ENCODE assay signal across 31 cellular contexts in the genomic region with DNA sequence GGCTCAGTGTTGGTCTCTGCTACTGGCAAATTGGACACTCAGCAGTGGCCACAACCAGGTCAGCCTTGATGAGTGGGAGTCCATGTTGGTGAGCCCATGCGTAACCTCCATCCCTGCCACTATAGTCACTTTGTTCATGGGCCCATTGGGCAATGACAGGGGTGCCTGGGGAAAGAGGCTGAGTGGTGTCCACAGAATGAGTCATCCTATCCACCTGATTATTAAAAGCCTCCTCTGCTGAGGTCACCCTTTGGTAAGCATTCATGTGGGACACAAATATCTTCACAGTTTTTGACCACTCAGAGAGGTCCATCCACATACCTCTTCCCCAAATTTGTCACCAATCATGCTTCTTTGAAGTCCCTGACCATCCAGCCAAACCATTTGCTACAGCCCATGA.
"Had no signal": no experiment of that assay in that cellular context is flagged by ENCODE, and none has a peak within 500 bp of the region (broad histone marks: within the 10 kb centered on the region; RNA-seq: fewer than 3 reads in every experiment).

No MANE protein-coding gene starts in this region.

- H3K36me3 ChIP-seq: esophagus squamous epithelium, gastroesophageal sphincter, pancreas, prostate gland, stomach, suprapubic skin, tibial artery, upper lobe of right lung had no signal

- H3K4me1 ChIP-seq: esophagus squamous epithelium, gastroesophageal sphincter, pancreas, prostate gland, stomach, suprapubic skin, tibial artery, upper lobe of right lung had no signal

- ATAC-seq: gastroesophageal sphincter; naive thymus-derived CD8-positive, alpha-beta T cell; pancreas; stimulated activated naive B cell treated with anti-CD40 and anti-IgM and Interleukin-4, amounts not matched to agents 10 μg/mL and 1 μg/mL and 100 μg/mL, for 72 hours; upper lobe of right lung; WTC11 had no signal

- DNase-seq: activated CD4-positive, alpha-beta memory T cell treated with anti-CD3 and anti-CD28 coated beads, Interleukin-2, amount 10 ng/mL, durations not matched to agents 7 days and 5 days; activated CD4-positive, alpha-beta T cell treated with anti-CD3 and anti-CD28 coated beads for 1 hour; activated CD4-positive, alpha-beta T cell treated with anti-CD3 and anti-CD28 coated beads, Interleukin-2, amount 10 ng/mL, durations not matched to agents 7 days and 5 days; activated CD8-positive, alpha-beta memory T cell treated with anti-CD3 and anti-CD28 coated beads, Interleukin-2, amount 50 U/mL, for 48 hours; activated gamma-delta T cell treated with Interleukin-2 at 50 U/mL for 16 hours; activated naive CD4-positive, alpha-beta T cell treated with anti-CD3 and anti-CD28 coated beads, Interleukin-2, amount 50 U/mL, for 16 hours; activated T-cell treated with anti-CD3 and anti-CD28 coated beads, Interleukin-2, amount 50 U/mL, for 24 hours; amniotic stem cell; dermis blood vessel endothelial cell; effector CD4-positive, alpha-beta T cell; esophagus squamous epithelium; head of caudate nucleus; hippocampal formation; immature natural killer cell; kidney; midbrain; naive thymus-derived CD8-positive, alpha-beta T cell; nucleus accumbens; pancreas; stimulated activated CD4-positive, alpha-beta T cell treated with anti-CD3 and anti-CD28 coated beads, Interleukin-15, amount 100 ng/mL, for 24 hours; stimulated activated CD4-positive, alpha-beta T cell treated with anti-CD3 and anti-CD28 coated beads, Interleukin-2, amount 100 ng/mL, for 24 hours; stimulated activated naive B cell treated with anti-CD40 and anti-IgM and Interleukin-4, amounts not matched to agents 10 μg/mL and 1 μg/mL and 100 μg/mL, for 72 hours; stomach; T-helper 2 cell; tibial artery; upper lobe of right lung had no signal

- FAIRE-seq: colon, kidney, pancreas had no signal

- H3K4me3 ChIP-seq: esophagus squamous epithelium, gastroesophageal sphincter, pancreas, prostate gland, stomach, suprapubic skin, tibial artery, upper lobe of right lung had no signal

- H3K9me3 ChIP-seq: esophagus squamous epithelium, gastroesophageal sphincter, pancreas, prostate gland, stomach, suprapubic skin, tibial artery, upper lobe of right lung had no signal

- H3K27me3 ChIP-seq: esophagus squamous epithelium, gastroesophageal sphincter, pancreas, stomach, suprapubic skin, tibial artery, upper lobe of right lung had no signal

- H3K27ac ChIP-seq: esophagus squamous epithelium, gastroesophageal sphincter, pancreas, prostate gland, stomach, suprapubic skin, tibial artery, upper lobe of right lung had no signal
